ENCODE assay signal across 18 cellular contexts in the genomic region with DNA sequence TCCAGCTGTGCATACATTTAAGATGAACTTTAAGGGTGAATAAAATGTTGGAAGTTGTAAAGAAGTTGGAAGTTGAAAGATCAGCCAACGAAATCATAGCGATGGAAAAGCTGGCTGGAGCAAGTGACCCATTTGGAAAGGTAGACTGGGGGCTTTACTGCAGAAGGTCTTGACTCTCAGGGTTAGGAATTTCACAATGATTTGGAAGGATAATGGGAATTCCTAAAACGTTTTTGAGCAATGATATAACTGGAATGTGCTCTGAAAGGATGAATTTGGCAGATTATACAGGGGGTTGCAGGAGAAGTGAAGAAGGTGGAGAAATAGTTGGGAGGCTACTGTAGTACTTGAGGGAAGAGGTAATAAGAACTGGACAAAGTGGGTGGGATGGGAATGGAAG. TPM values are rescaled to one million over a fixed set of nuclear protein-coding genes. Genes with fewer than 3 reads are reported as not detected.
DNase-seq lines count a peak whose midpoint lies in the region; ATAC-seq, FAIRE-seq and TF ChIP-seq lines count a peak whose summit lies in the region.
"Had no signal": no experiment of that assay in that cellular context is flagged by ENCODE, and none has a peak within 500 bp of the region (broad histone marks: within the 10 kb centered on the region; RNA-seq: fewer than 3 reads in every experiment).

No MANE protein-coding gene starts in this region.

- FAIRE-seq in G401.6 (lab: Jason Lieb, UNC), result peak; percentile 100

- H3K27me3 ChIP-seq in RWPE2 (ENCODE audit: insufficient read depth, poor library complexity, severe bottlenecking) (no peaks in the 10 kb centered on the region), fibroblast of lung (ENCODE audit: control insufficient read depth, insufficient read depth, low read length) (no peaks in the 10 kb centered on the region), skeletal muscle satellite cell (ENCODE audit: control insufficient read depth, insufficient read depth, low read length) (no peaks in the 10 kb centered on the region)
- H3K27me3 ChIP-seq in CD4-positive, alpha-beta T cell (ENCODE audit: control insufficient read depth, insufficient read depth, low read length), result peaks cover 7% of the 10 kb centered on the region
- H3K27me3 ChIP-seq: tibial nerve had no signal

- CTCF ChIA-PET in CD4-positive, alpha-beta T cell (lab: Charles Lee), result interaction anchor here (1.1 kb wide), 1 partner anchor 12 kb away, joined by 5 read pairs; no protein-coding TSS in a partner anchor

- H3K4me3 Mint-ChIP-seq in activated T-helper 2 cell treated with anti-CD3 and anti-CD28 coated beads, Interferon-gamma antibody, Interleukin-2, Interleukin-4, amounts not matched to agents 10 μg/mL and 5 μg/mL and 100 μg/mL, durations not matched to agents 14 hours and 24 hours and 36 hours (ENCODE audit: low read depth), result no peak overlapping the region
- H3K4me3 Mint-ChIP-seq in CD4-positive, alpha-beta T cell, result no peak overlapping the region
- H3K4me3 Mint-ChIP-seq: neural crest cell; stimulated activated naive CD8-positive, alpha-beta T cell treated with anti-CD3 and anti-CD28 coated beads, Interleukin-15, Interleukin-2, amounts not matched to agents 100 ng/mL and 50 ng/mL, for 24 hours; T-helper 2 cell treated with Interferon-gamma antibody and Interleukin-4, amounts not matched to agents 5 μg/mL and 100 μg/mL, for 36 hours had no signal

- peak overlapping the region; percentile 77 for H3K27ac ChIP-seq in RWPE2 (ENCODE audit: poor library complexity, severe bottlenecking)
- H3K27ac ChIP-seq in fibroblast of lung (ENCODE audit: insufficient read depth, low read length), result peak overlapping the region; percentile 68
- H3K27ac ChIP-seq in CD4-positive, alpha-beta T cell (ENCODE audit: low read depth, low read length), result no peak overlapping the region
- H3K27ac ChIP-seq: prostate gland, tibial nerve had no signal

- TF ChIP-seq CTCF in RWPE2 (IDR thresholded peaks at IDR 0.05; ENCODE audit: poor library complexity, severe bottlenecking) (no peak), fibroblast of lung (conservative IDR thresholded peaks at IDR 0.05 in 1 of 2, IDR thresholded peaks at IDR 0.05 in 1 of 2; ENCODE audit: low read depth in 1 of 2, low read length in 2 of 2) (no peak)
- no peak for TF ChIP-seq CTCF in CD4-positive, alpha-beta T cell (IDR thresholded peaks at IDR 0.05)

- no peaks in the 10 kb centered on the region for H3K9me3 ChIP-seq in RWPE2 (ENCODE audit: severe bottlenecking)
- H3K9me3 ChIP-seq in fibroblast of lung (ENCODE audit: control insufficient read depth, insufficient read depth, low read depth, low read length), result no peaks in the 10 kb centered on the region
- no peaks in the 10 kb centered on the region for H3K9me3 ChIP-seq in skeletal muscle satellite cell (replicated peaks; ENCODE audit: low read length)
- H3K9me3 ChIP-seq in CD4-positive, alpha-beta T cell (ENCODE audit: control insufficient read depth, low read length), result no peaks in the 10 kb centered on the region
- H3K9me3 ChIP-seq: BE2C, Caco-2, prostate gland had no signal

- H3K36me3 Mint-ChIP-seq in activated T-helper 2 cell treated with anti-CD3 and anti-CD28 coated beads, Interferon-gamma antibody, Interleukin-2, Interleukin-4, amounts not matched to agents 10 μg/mL and 5 μg/mL and 100 μg/mL, durations not matched to agents 14 hours and 24 hours and 36 hours (ENCODE audit: low read depth), result no peaks in the 10 kb centered on the region
- no peaks in the 10 kb centered on the region for H3K36me3 Mint-ChIP-seq in CD4-positive, alpha-beta T cell (ENCODE audit: low read depth)

- H3K27me3 Mint-ChIP-seq in activated T-helper 2 cell treated with anti-CD3 and anti-CD28 coated beads, Interferon-gamma antibody, Interleukin-2, Interleukin-4, amounts not matched to agents 10 μg/mL and 5 μg/mL and 100 μg/mL, durations not matched to agents 14 hours and 24 hours and 36 hours (ENCODE audit: low read depth), result peaks cover 41% of the 10 kb centered on the region
- peaks cover 33% of the 10 kb centered on the region for H3K27me3 Mint-ChIP-seq in CD4-positive, alpha-beta T cell

- no peak overlapping the region for H3K27ac Mint-ChIP-seq in activated T-helper 2 cell treated with anti-CD3 and anti-CD28 coated beads, Interferon-gamma antibody, Interleukin-2, Interleukin-4, amounts not matched to agents 10 μg/mL and 5 μg/mL and 100 μg/mL, durations not matched to agents 14 hours and 24 hours and 36 hours
- no peak overlapping the region for H3K27ac Mint-ChIP-seq in CD4-positive, alpha-beta T cell
- H3K27ac Mint-ChIP-seq: stimulated activated naive CD8-positive, alpha-beta T cell treated with anti-CD3 and anti-CD28 coated beads, Interleukin-15, Interleukin-2, amounts not matched to agents 100 ng/mL and 50 ng/mL, for 24 hours; T-helper 2 cell treated with Interferon-gamma antibody and Interleukin-4, amounts not matched to agents 5 μg/mL and 100 μg/mL, for 36 hours had no signal

- H3K4me3 ChIP-seq in RWPE2 (ENCODE audit: severe bottlenecking) (no peak overlapping the region), fibroblast of lung (replicated peaks in 1 of 4; ENCODE audit: control extremely low read depth in 1 of 4, insufficient read depth in 1 of 4, low read depth in 3 of 4, low read length in 4 of 4) (no peak overlapping the region), skeletal muscle satellite cell (ENCODE audit: low read length) (no peak overlapping the region)
- H3K4me3 ChIP-seq: prostate gland, smooth muscle cell, tibial nerve had no signal

- H3K4me2 ChIP-seq in fibroblast of lung (ENCODE audit: extremely low read depth, insufficient read depth, low read length), result peak overlapping the region; percentile 23
- H3K4me2 ChIP-seq in skeletal muscle satellite cell (ENCODE audit: low read length), result peak overlapping the region; percentile 30
- H3K4me2 ChIP-seq: smooth muscle cell had no signal

- peaks cover 24% of the 10 kb centered on the region for H3K4me1 ChIP-seq in RWPE2 (ENCODE audit: insufficient read depth, poor library complexity, severe bottlenecking)
- H3K4me1 ChIP-seq in fibroblast of lung (ENCODE audit: control insufficient read depth, extremely low read depth, insufficient read depth, low read length), result peaks cover 20% of the 10 kb centered on the region
- H3K4me1 ChIP-seq in skeletal muscle satellite cell (ENCODE audit: control insufficient read depth, insufficient read depth, low read length), result peaks cover 36% of the 10 kb centered on the region
- H3K4me1 ChIP-seq: BE2C, prostate gland had no signal

- no peaks in the 10 kb centered on the region for H3K79me2 ChIP-seq in fibroblast of lung (ENCODE audit: control insufficient read depth, insufficient read depth, low read length)

- DNase-seq in RWPE2 (ENCODE audit: low spot score), result no peak
- DNase-seq in fibroblast of lung (ENCODE audit: low read depth in 2 of 2), result peak in 1 of 2 donors; percentile 77
- DNase-seq in activated T-helper 2 cell treated with anti-CD3 and anti-CD28 coated beads, Interferon-gamma antibody, Interleukin-2, Interleukin-4, amounts not matched to agents 10 μg/mL and 5 μg/mL and 100 μg/mL, durations not matched to agents 14 hours and 24 hours and 36 hours (ENCODE audit: low spot score), result no peak
- no peak for DNase-seq in CD4-positive, alpha-beta T cell
- DNase-seq: BE2C; central memory CD4-positive, alpha-beta T cell; NCI-H774; stimulated activated CD4-positive, alpha-beta T cell treated with anti-CD3 and anti-CD28 coated beads, Interleukin-4, amount 100 ng/mL, for 1 hour had no signal

- ATAC-seq in RWPE2 (ENCODE audit: low read depth) (no peak), HG02642 (IDR thresholded peaks at IDR 0.05; ENCODE audit: poor library complexity, unreplicated experiment) (no peak)
- ATAC-seq in CD4-positive, alpha-beta T cell (ENCODE audit: poor library complexity), result no peak

- no peak overlapping the region for H3K9ac ChIP-seq in fibroblast of lung (ENCODE audit: insufficient read depth, low read length)
- no peak overlapping the region for H3K9ac ChIP-seq in skeletal muscle satellite cell (ENCODE audit: low read depth, low read length)

- no peaks in the 10 kb centered on the region for H3K9me3 Mint-ChIP-seq in activated T-helper 2 cell treated with anti-CD3 and anti-CD28 coated beads, Interferon-gamma antibody, Interleukin-2, Interleukin-4, amounts not matched to agents 10 μg/mL and 5 μg/mL and 100 μg/mL, durations not matched to agents 14 hours and 24 hours and 36 hours
- H3K9me3 Mint-ChIP-seq in CD4-positive, alpha-beta T cell, result no peaks in the 10 kb centered on the region
- H3K9me3 Mint-ChIP-seq: stimulated activated naive CD8-positive, alpha-beta T cell treated with anti-CD3 and anti-CD28 coated beads, Interleukin-15, Interleukin-2, amounts not matched to agents 100 ng/mL and 50 ng/mL, for 24 hours; T-helper 2 cell treated with Interferon-gamma antibody and Interleukin-4, amounts not matched to agents 5 μg/mL and 100 μg/mL, for 36 hours had no signal

- intact Hi-C loops in activated T-helper 2 cell treated with anti-CD3 and anti-CD28 coated beads, Interferon-gamma antibody, Interleukin-2, Interleukin-4, amounts not matched to agents 10 μg/mL and 5 μg/mL and 100 μg/mL, durations not matched to agents 14 hours and 24 hours and 36 hours (cut with micrococcal nuclease), result no loop called here
- intact Hi-C loops in CD4-positive, alpha-beta T cell (cut with DNase I, micrococcal nuclease), result no loop called here

- H3K4me1 Mint-ChIP-seq in activated T-helper 2 cell treated with anti-CD3 and anti-CD28 coated beads, Interferon-gamma antibody, Interleukin-2, Interleukin-4, amounts not matched to agents 10 μg/mL and 5 μg/mL and 100 μg/mL, durations not matched to agents 14 hours and 24 hours and 36 hours (ENCODE audit: low read depth), result no peaks in the 10 kb centered on the region
- H3K4me1 Mint-ChIP-seq in CD4-positive, alpha-beta T cell (ENCODE audit: low read depth), result no peaks in the 10 kb centered on the region
- H3K4me1 Mint-ChIP-seq: neural crest cell had no signal

- H4K20me1 ChIP-seq in fibroblast of lung (ENCODE audit: control insufficient read depth, extremely low read depth, insufficient read depth, low read length), result no peaks in the 10 kb centered on the region

- H2AFZ ChIP-seq in fibroblast of lung (ENCODE audit: low read length), result no peak overlapping the region

- H3K36me3 ChIP-seq in RWPE2 (ENCODE audit: low read depth), result no peaks in the 10 kb centered on the region
- no peaks in the 10 kb centered on the region for H3K36me3 ChIP-seq in fibroblast of lung (ENCODE audit: control insufficient read depth, insufficient read depth, low read length)
- peaks cover 4% of the 10 kb centered on the region for H3K36me3 ChIP-seq in skeletal muscle satellite cell (ENCODE audit: insufficient read depth, low read length)
- H3K36me3 ChIP-seq: BE2C, prostate gland had no signal

- POLR2A ChIA-PET in CD4-positive, alpha-beta T cell (lab: Charles Lee), result interaction anchor here (0.6 kb wide), 1 partner anchor 829 kb away, joined by 3 read pairs; no protein-coding TSS in a partner anchor

RNA-seq across cellular contexts. Expression of gene EMP1, which starts 27.4 kb away (rescaled TPM):
- 27.5 and 53.5 TPM in 2 replicates for total RNA-seq in fibroblast of lung
- 374 and 437 TPM in 2 replicates for polyA plus RNA-seq in fibroblast of lung
- 488 and 577 TPM in 2 replicates for polyA plus RNA-seq in fibroblast of lung (2012)
- polyA minus RNA-seq in fibroblast of lung (ENCODE audit: low replicate concordance), result 599 and 783 TPM in 2 replicates
- total RNA-seq in skeletal muscle satellite cell (2012; rRNA removed), result 216 and 411 TPM in 2 replicates
- total RNA-seq in activated T-helper 2 cell treated with anti-CD3 and anti-CD28 coated beads, Interferon-gamma antibody, Interleukin-2, Interleukin-4, amounts not matched to agents 10 μg/mL and 5 μg/mL and 100 μg/mL, durations not matched to agents 14 hours and 24 hours and 36 hours, result 9.5 and 10.2 TPM in 2 replicates
- total RNA-seq in CD4-positive, alpha-beta T cell, result 1 to 10 TPM; 9.0 to 9.1 TPM
